In the genomic region with DNA sequence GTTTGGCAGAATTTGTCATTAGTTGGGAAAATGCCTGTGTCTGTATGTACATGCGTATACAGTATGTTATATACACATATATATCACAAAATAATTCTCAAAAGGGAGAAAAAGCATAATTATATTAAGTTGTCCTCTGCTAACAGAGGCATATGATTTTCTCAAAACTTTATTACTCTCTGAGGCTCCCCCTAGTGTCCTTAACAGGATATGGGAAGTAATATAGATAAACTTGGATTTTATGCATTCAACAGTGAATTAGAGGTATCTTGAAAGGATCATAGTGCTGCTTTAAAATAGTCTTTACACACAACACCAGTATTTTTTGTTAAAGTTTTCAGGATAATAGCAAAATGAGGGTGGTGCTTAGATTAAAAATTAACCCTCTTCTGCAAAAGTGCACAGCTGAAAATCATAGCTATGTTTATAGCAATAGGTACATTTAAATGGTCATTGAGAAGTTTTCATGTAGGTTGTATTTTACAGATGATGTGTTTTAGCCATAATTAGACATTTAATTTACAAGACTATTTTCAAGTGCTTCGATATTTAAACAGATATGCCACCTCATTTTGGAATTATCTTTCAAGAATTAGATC, we compare ENCODE assay signal across 10 cellular contexts.
A peak's percentile ranks its signal among the peaks of the same experiment; 100 is the strongest.
DNase-seq lines count a peak whose midpoint lies in the region; ATAC-seq and TF ChIP-seq lines count a peak whose summit lies in the region.
"Had no signal": no experiment of that assay in that cellular context is flagged by ENCODE, and none has a peak within 500 bp of the region (broad histone marks: within the 10 kb centered on the region; RNA-seq: fewer than 3 reads in every experiment).

No MANE protein-coding gene starts in this region.

- TF ChIP-seq POLR2A in heart left ventricle (IDR thresholded peaks at IDR 0.05) = no peak

- no peak overlapping the region for H3K27ac Mint-ChIP-seq in activated T-helper 2 cell treated with anti-CD3 and anti-CD28 coated beads, Interferon-gamma antibody, Interleukin-2, Interleukin-4, amounts not matched to agents 10 μg/mL and 5 μg/mL and 100 μg/mL, durations not matched to agents 14 hours and 24 hours and 36 hours
- no peak overlapping the region for H3K27ac Mint-ChIP-seq in stimulated activated naive B cell treated with anti-CD40 and anti-IgM and Interleukin-4, amounts not matched to agents 10 μg/mL and 1 μg/mL and 100 μg/mL, for 72 hours
- H3K27ac Mint-ChIP-seq: activated naive CD4-positive, alpha-beta T cell treated with anti-CD3 and anti-CD28 coated beads, Interleukin-2, amount 50 U/mL, for 24 hours had no signal

- H3K79me2 ChIP-seq in PC-9 (ENCODE audit: low read depth) = no peaks in the 10 kb centered on the region

- no TSS peak for BruUV-seq in PC-9 (replicated peaks; lab: Mats Ljungman, UMichigan)

- H3K27me3 ChIP-seq in heart left ventricle (no peaks in the 10 kb centered on the region), PC-9 (ENCODE audit: insufficient read depth, low read depth) (no peaks in the 10 kb centered on the region)
- H3K27me3 ChIP-seq: ovary had no signal

- 58 to 68% (median 63%) methylated on average over 2 of the region's 2 CpGs for WGBS in heart left ventricle, 4 donors

- H3K4me3 Mint-ChIP-seq in activated T-helper 2 cell treated with anti-CD3 and anti-CD28 coated beads, Interferon-gamma antibody, Interleukin-2, Interleukin-4, amounts not matched to agents 10 μg/mL and 5 μg/mL and 100 μg/mL, durations not matched to agents 14 hours and 24 hours and 36 hours (ENCODE audit: low read depth) = no peak overlapping the region
- H3K4me3 Mint-ChIP-seq in stimulated activated naive B cell treated with anti-CD40 and anti-IgM and Interleukin-4, amounts not matched to agents 10 μg/mL and 1 μg/mL and 100 μg/mL, for 72 hours = no peak overlapping the region
- H3K4me3 Mint-ChIP-seq: activated naive CD4-positive, alpha-beta T cell treated with anti-CD3 and anti-CD28 coated beads, Interleukin-2, amount 50 U/mL, for 24 hours had no signal

- H3K9me2 ChIP-seq in PC-9 (ENCODE audit: insufficient read depth) = no peaks in the 10 kb centered on the region

- no peak overlapping the region for H3K4me2 ChIP-seq in PC-9

- H3K4me3 ChIP-seq in heart left ventricle (no peak overlapping the region), PC-9 (no peak overlapping the region), fibroblast of villous mesenchyme (ENCODE audit: low read depth, low read length) (no peak overlapping the region)
- H3K4me3 ChIP-seq: ovary had no signal

- DNase-seq in heart left ventricle = no peak
- DNase-seq in cardiac septum (ENCODE audit: low spot score) = no peak
- DNase-seq in PC-9 = no peak
- DNase-seq in fibroblast of villous mesenchyme (ENCODE audit: low read depth) = no peak
- no peak for DNase-seq in activated CD8-positive, alpha-beta memory T cell treated with anti-CD3 and anti-CD28 coated beads, Interleukin-2, amount 50 U/mL, for 4 hours
- no peak for DNase-seq in activated T-helper 2 cell treated with anti-CD3 and anti-CD28 coated beads, Interferon-gamma antibody, Interleukin-2, Interleukin-4, amounts not matched to agents 10 μg/mL and 5 μg/mL and 100 μg/mL, durations not matched to agents 14 hours and 24 hours and 36 hours (ENCODE audit: low spot score)
- no peak for DNase-seq in stimulated activated naive B cell treated with anti-CD40 and anti-IgM and Interleukin-4, amounts not matched to agents 10 μg/mL and 1 μg/mL and 100 μg/mL, for 72 hours
- DNase-seq: ovary had no signal

- H3K27ac ChIP-seq in heart left ventricle = no peak overlapping the region
- no peak overlapping the region for H3K27ac ChIP-seq in PC-9
- H3K27ac ChIP-seq: ovary had no signal

- peaks cover 10% of the 10 kb centered on the region for H3K9me3 Mint-ChIP-seq in activated T-helper 2 cell treated with anti-CD3 and anti-CD28 coated beads, Interferon-gamma antibody, Interleukin-2, Interleukin-4, amounts not matched to agents 10 μg/mL and 5 μg/mL and 100 μg/mL, durations not matched to agents 14 hours and 24 hours and 36 hours
- H3K9me3 Mint-ChIP-seq in stimulated activated naive B cell treated with anti-CD40 and anti-IgM and Interleukin-4, amounts not matched to agents 10 μg/mL and 1 μg/mL and 100 μg/mL, for 72 hours = peaks cover 7 to 10% of the 10 kb centered on the region in 2 donors

- H3K27me3 Mint-ChIP-seq in activated T-helper 2 cell treated with anti-CD3 and anti-CD28 coated beads, Interferon-gamma antibody, Interleukin-2, Interleukin-4, amounts not matched to agents 10 μg/mL and 5 μg/mL and 100 μg/mL, durations not matched to agents 14 hours and 24 hours and 36 hours (ENCODE audit: low read depth) = no peaks in the 10 kb centered on the region
- H3K27me3 Mint-ChIP-seq in stimulated activated naive B cell treated with anti-CD40 and anti-IgM and Interleukin-4, amounts not matched to agents 10 μg/mL and 1 μg/mL and 100 μg/mL, for 72 hours = no peaks in the 10 kb centered on the region
- H3K27me3 Mint-ChIP-seq: activated naive CD4-positive, alpha-beta T cell treated with anti-CD3 and anti-CD28 coated beads, Interleukin-2, amount 50 U/mL, for 24 hours had no signal

- H3K36me3 Mint-ChIP-seq in activated T-helper 2 cell treated with anti-CD3 and anti-CD28 coated beads, Interferon-gamma antibody, Interleukin-2, Interleukin-4, amounts not matched to agents 10 μg/mL and 5 μg/mL and 100 μg/mL, durations not matched to agents 14 hours and 24 hours and 36 hours (ENCODE audit: low read depth) = no peaks in the 10 kb centered on the region
- H3K36me3 Mint-ChIP-seq in stimulated activated naive B cell treated with anti-CD40 and anti-IgM and Interleukin-4, amounts not matched to agents 10 μg/mL and 1 μg/mL and 100 μg/mL, for 72 hours = no peaks in the 10 kb centered on the region
- H3K36me3 Mint-ChIP-seq: activated naive CD4-positive, alpha-beta T cell treated with anti-CD3 and anti-CD28 coated beads, Interleukin-2, amount 50 U/mL, for 24 hours had no signal

- H4K20me1 ChIP-seq in PC-9 (ENCODE audit: insufficient read depth) = no peaks in the 10 kb centered on the region

- CTCF ChIA-PET in PC-9 (lab: Charles Lee) = no interaction called here

- H3K4me1 ChIP-seq in heart left ventricle (peaks cover 0 to 10% (median 0%) of the 10 kb centered on the region in 12 donors), PC-9 (replicated peaks; ENCODE audit: insufficient read depth) (no peaks in the 10 kb centered on the region)

- ATAC-seq in heart left ventricle (no peak), GM18873 (IDR thresholded peaks at IDR 0.05; ENCODE audit: low FRiP score, unreplicated experiment) (no peak)
- no peak for ATAC-seq in stimulated activated naive B cell treated with anti-CD40 and anti-IgM and Interleukin-4, amounts not matched to agents 10 μg/mL and 1 μg/mL and 100 μg/mL, for 72 hours (replicated peaks)

- no peaks in the 10 kb centered on the region for H3K4me1 Mint-ChIP-seq in activated T-helper 2 cell treated with anti-CD3 and anti-CD28 coated beads, Interferon-gamma antibody, Interleukin-2, Interleukin-4, amounts not matched to agents 10 μg/mL and 5 μg/mL and 100 μg/mL, durations not matched to agents 14 hours and 24 hours and 36 hours (ENCODE audit: low read depth)
- no peaks in the 10 kb centered on the region for H3K4me1 Mint-ChIP-seq in stimulated activated naive B cell treated with anti-CD40 and anti-IgM and Interleukin-4, amounts not matched to agents 10 μg/mL and 1 μg/mL and 100 μg/mL, for 72 hours
- H3K4me1 Mint-ChIP-seq: activated naive CD4-positive, alpha-beta T cell treated with anti-CD3 and anti-CD28 coated beads, Interleukin-2, amount 50 U/mL, for 24 hours had no signal

- H3K9me3 ChIP-seq in heart left ventricle (no peaks in the 10 kb centered on the region), PC-9 (ENCODE audit: insufficient read depth, low read depth) (no peaks in the 10 kb centered on the region)
- H3K9me3 ChIP-seq: ovary had no signal

- no peak overlapping the region for H2AFZ ChIP-seq in PC-9

- H3K36me3 ChIP-seq in heart left ventricle = no peaks in the 10 kb centered on the region
- no peaks in the 10 kb centered on the region for H3K36me3 ChIP-seq in PC-9 (ENCODE audit: low read depth)
- H3K36me3 ChIP-seq: ovary had no signal

- intact Hi-C loops in heart left ventricle (cut with DNase I) = loop anchor here in 7 of 10 donors (5.0 to 10.0 kb wide), 4 partner anchors 211 to 561 kb away; no protein-coding TSS in a partner anchor
- intact Hi-C loops in cardiac septum (cut with DNase I) = loop anchor here (5.0 kb wide), 1 partner anchor 219 kb away; no protein-coding TSS in a partner anchor
- intact Hi-C loops in PC-9 (cut with micrococcal nuclease; ENCODE audit: unreplicated experiment) = no loop called here
- intact Hi-C loops in activated T-helper 2 cell treated with anti-CD3 and anti-CD28 coated beads, Interferon-gamma antibody, Interleukin-2, Interleukin-4, amounts not matched to agents 10 μg/mL and 5 μg/mL and 100 μg/mL, durations not matched to agents 14 hours and 24 hours and 36 hours (cut with micrococcal nuclease) = no loop called here

- no peaks in the 10 kb centered on the region for H3F3A ChIP-seq in PC-9 (ENCODE audit: insufficient read depth, low read depth)

- POLR2A ChIA-PET in PC-9 (lab: Charles Lee; ENCODE audit: unreplicated experiment) = no interaction called here

- peak; percentile 29 to 60 (median 48) for TF ChIP-seq CTCF in heart left ventricle (IDR thresholded peaks at IDR 0.05)
- peak; percentile 70 for TF ChIP-seq CTCF in PC-9 (conservative IDR thresholded peaks at IDR 0.05)
- TF ChIP-seq CTCF in fibroblast of villous mesenchyme (IDR thresholded peaks at IDR 0.05; ENCODE audit: insufficient read depth, low read depth, low read length) = peak; percentile 57

Comparison
In these comparisons a context has a peak if more than half of its experiments do, and no peak if none do; other contexts are left out.
1. intact Hi-C loops: an anchor here in heart left ventricle (5.0 to 10.0 kb wide) and cardiac septum (5.0 kb wide); none called in PC-9 and activated T-helper 2 cell treated with anti-CD3 and anti-CD28 coated beads, Interferon-gamma antibody, Interleukin-2, Interleukin-4, amounts not matched to agents 10 μg/mL and 5 μg/mL and 100 μg/mL, durations not matched to agents 14 hours and 24 hours and 36 hours.